In genomic region chr15:99201410-99202175, GRCh38 we compare ENCODE assay signal across 1 cellular context.
TF ChIP-seq lines count a peak whose summit lies in the region.

No MANE protein-coding gene starts in this region.

TF ChIP-seq in HepG2, 621 proteins besides CTCF, POLR2A, EP300 and RAD21:
- no peak for TF ChIP-seq ATF1 (CRISPR knock-in tag; IDR thresholded peaks at IDR 0.05)
- TF ChIP-seq MAFF (IDR thresholded peaks at IDR 0.05; ENCODE audit: low read depth, low read length), result peak; percentile 63
- peak; percentile 44 to 75 for TF ChIP-seq MAFK (conservative IDR thresholded peaks at IDR 0.05 in 1 of 2, IDR thresholded peaks at IDR 0.05 in 1 of 2; ENCODE audit: low read length in 2 of 2)
